ENCODE assay signal across 1 cellular context in the genomic region with DNA sequence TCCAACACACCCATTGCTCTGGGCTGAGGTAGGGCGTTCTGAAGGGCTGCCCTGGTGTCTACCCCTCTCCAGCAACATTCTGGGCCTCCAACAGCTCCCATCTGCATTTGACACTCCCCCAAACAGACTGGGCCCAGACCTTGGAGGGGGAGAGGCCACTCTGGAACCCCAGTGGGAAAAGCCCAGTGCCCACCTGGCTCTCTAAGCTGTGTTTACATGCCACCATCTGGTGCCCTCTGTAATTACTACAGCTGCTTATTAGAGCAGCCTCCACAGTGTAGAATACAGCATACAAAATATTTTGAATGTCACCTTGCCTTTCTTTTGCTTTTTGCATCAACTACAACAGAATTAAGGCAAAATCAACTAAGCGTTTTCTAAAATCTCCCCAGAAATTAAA.
TF ChIP-seq lines count a peak whose summit lies in the region.

No MANE protein-coding gene starts in this region.

TF ChIP-seq in HCT116, 20 proteins besides CTCF, POLR2A, EP300 and RAD21 (continued from another document):
- TF ChIP-seq, protein P1, sequence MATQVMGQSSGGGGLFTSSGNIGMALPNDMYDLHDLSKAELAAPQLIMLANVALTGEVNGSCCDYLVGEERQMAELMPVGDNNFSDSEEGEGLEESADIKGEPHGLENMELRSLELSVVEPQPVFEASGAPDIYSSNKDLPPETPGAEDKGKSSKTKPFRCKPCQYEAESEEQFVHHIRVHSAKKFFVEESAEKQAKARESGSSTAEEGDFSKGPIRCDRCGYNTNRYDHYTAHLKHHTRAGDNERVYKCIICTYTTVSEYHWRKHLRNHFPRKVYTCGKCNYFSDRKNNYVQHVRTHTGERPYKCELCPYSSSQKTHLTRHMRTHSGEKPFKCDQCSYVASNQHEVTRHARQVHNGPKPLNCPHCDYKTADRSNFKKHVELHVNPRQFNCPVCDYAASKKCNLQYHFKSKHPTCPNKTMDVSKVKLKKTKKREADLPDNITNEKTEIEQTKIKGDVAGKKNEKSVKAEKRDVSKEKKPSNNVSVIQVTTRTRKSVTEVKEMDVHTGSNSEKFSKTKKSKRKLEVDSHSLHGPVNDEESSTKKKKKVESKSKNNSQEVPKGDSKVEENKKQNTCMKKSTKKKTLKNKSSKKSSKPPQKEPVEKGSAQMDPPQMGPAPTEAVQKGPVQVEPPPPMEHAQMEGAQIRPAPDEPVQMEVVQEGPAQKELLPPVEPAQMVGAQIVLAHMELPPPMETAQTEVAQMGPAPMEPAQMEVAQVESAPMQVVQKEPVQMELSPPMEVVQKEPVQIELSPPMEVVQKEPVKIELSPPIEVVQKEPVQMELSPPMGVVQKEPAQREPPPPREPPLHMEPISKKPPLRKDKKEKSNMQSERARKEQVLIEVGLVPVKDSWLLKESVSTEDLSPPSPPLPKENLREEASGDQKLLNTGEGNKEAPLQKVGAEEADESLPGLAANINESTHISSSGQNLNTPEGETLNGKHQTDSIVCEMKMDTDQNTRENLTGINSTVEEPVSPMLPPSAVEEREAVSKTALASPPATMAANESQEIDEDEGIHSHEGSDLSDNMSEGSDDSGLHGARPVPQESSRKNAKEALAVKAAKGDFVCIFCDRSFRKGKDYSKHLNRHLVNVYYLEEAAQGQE (IDR thresholded peaks at IDR 0.05; ENCODE audit: low read depth) = no peak
- TF ChIP-seq CEBPB (IDR thresholded peaks at IDR 0.05; ENCODE audit: low read depth) = no peak
- TF ChIP-seq EGR1 (IDR thresholded peaks at IDR 0.05; ENCODE audit: low read depth) = no peak
